In the genomic region with DNA sequence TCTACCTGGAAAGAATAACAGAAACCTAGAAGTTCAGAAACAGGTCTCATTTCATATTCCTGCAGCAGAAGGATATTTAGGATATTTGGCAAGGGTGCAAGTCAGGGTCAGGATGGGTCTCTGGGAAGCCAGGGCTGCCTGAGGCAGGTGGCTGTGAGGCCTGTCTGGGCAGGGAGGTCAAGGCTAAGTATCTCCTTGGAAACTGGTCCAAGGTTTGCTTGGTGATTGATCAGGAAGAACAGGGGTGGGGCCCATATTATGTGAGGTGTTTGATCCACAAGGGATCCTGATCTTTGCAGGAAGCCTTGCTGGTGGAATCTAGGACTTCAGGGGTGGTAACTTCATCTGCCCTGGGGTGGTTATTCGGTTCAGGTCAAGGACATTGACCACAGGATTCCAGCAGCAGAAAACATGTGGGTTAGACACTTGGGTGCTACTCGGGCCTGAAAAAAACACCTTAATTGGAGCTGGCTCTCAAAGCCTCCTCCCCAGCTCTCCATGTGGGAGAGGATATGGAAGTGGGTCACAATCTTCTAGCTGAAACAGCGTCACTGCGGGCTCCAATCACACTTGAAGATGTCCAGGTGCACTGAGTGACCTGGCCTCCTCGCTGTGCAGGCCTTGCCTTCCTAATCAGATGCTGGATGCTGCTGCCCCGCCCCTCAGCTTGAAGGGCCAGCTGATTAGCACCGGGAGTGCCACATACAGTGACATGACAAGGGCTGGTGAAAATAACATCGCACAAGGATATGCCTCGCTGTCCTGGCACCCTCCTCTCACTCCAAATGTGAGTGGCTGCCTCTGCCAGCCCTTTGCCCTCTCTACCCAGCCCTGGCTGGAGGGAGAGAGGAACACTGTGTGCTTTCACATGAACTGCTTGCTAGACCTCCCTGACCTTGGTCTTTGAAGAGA, we compare ENCODE assay signal across 9 cellular contexts. TPM values are rescaled to one million over a fixed set of nuclear protein-coding genes. Genes with fewer than 3 reads are reported as not detected.
DNase-seq lines count a peak whose midpoint lies in the region; ATAC-seq and TF ChIP-seq lines count a peak whose summit lies in the region.
"Had no signal": no experiment of that assay in that cellular context is flagged by ENCODE, and none has a peak within 500 bp of the region (broad histone marks: within the 10 kb centered on the region; RNA-seq: fewer than 3 reads in every experiment).

No MANE protein-coding gene starts in this region.

- peak; percentile 95 for DNase-seq in NCI-H510A treated with DMSO at 0.1 percent for 48 hours (lab: John Stamatoyannopoulos, UW)
- DNase-seq in coronary artery (ENCODE audit: low spot score) = no peak
- DNase-seq in lower lobe of right lung = peak; percentile 91
- DNase-seq in substantia nigra (lab: John Stamatoyannopoulos, UW) = peak in 6 of 49 donors; percentile 8 to 65 (median 34)
- DNase-seq in T-helper 9 cell = no peak
- no peak for DNase-seq in PC-3
- DNase-seq: MG63, PC-9 had no signal

- H3K9ac ChIP-seq in PC-3 (ENCODE audit: low read length) = no peak overlapping the region

- H3F3A ChIP-seq in PC-3 (ENCODE audit: low read length, unreplicated experiment) = no peaks in the 10 kb centered on the region

- no TSS peak for BruUV-seq in PC-3 (replicated peaks; lab: Mats Ljungman, UMichigan)

- CTCF ChIA-PET in PC-3 (lab: Charles Lee) = no interaction called here

- H3K4me1 ChIP-seq in lower lobe of right lung (peaks cover 34% of the 10 kb centered on the region), PC-3 (ENCODE audit: insufficient read depth, low read length) (peaks cover 12% of the 10 kb centered on the region)

- TF ChIP-seq CTCF in coronary artery (IDR thresholded peaks at IDR 0.05) (no peak), lower lobe of right lung (IDR thresholded peaks at IDR 0.05) (no peak), PC-3 (conservative IDR thresholded peaks at IDR 0.05; ENCODE audit: low read depth, low read length) (no peak)

- H3K4me2 ChIP-seq in PC-3 (ENCODE audit: low read length) = no peak overlapping the region
- H3K4me2 ChIP-seq: PC-9 had no signal

- H3K79me2 ChIP-seq in PC-3 (ENCODE audit: low read length) = peaks cover 55% of the 10 kb centered on the region

- peak overlapping the region; percentile 33 to 84 for H3K27ac ChIP-seq in coronary artery
- peak overlapping the region; percentile 88 for H3K27ac ChIP-seq in lower lobe of right lung
- peak overlapping the region; percentile 72 for H3K27ac ChIP-seq in substantia nigra (ENCODE audit: low read depth, low read length, poor library complexity, severe bottlenecking)
- H3K27ac ChIP-seq in PC-3 (ENCODE audit: low read length) = no peak overlapping the region
- H3K27ac ChIP-seq: PC-9 had no signal

- no peaks in the 10 kb centered on the region for H4K20me1 ChIP-seq in PC-3 (ENCODE audit: low read length)

- intact Hi-C loops in lower lobe of right lung (cut with DNase I) (no loop called here), PC-3 (cut with micrococcal nuclease) (no loop called here)

- POLR2A ChIA-PET in PC-3 (lab: Charles Lee; ENCODE audit: unreplicated experiment) = no interaction called here

- no peaks in the 10 kb centered on the region for H3K27me3 ChIP-seq in lower lobe of right lung (ENCODE audit: low read depth)
- no peaks in the 10 kb centered on the region for H3K27me3 ChIP-seq in PC-3 (ENCODE audit: low read length)
- H3K27me3 ChIP-seq: MG63 had no signal

- no peak overlapping the region for H3K4me3 ChIP-seq in coronary artery
- peak overlapping the region; percentile 51 for H3K4me3 ChIP-seq in lower lobe of right lung
- H3K4me3 ChIP-seq in PC-3 (ENCODE audit: low read length) = no peak overlapping the region
- H3K4me3 ChIP-seq: MG63, PC-9 had no signal

- H3K9me2 ChIP-seq in PC-3 (replicated peaks; ENCODE audit: low read length) = no peaks in the 10 kb centered on the region

- H3K36me3 ChIP-seq in lower lobe of right lung = peaks cover 4% of the 10 kb centered on the region
- H3K36me3 ChIP-seq in PC-3 (ENCODE audit: low read depth, low read length) = no peaks in the 10 kb centered on the region
- H3K36me3 ChIP-seq: MG63 had no signal

- no peak overlapping the region for H2AFZ ChIP-seq in PC-3 (ENCODE audit: low read length)
- H2AFZ ChIP-seq: PC-9 had no signal

- peak; percentile 78 to 83 for ATAC-seq in lower lobe of right lung
- no peak for ATAC-seq in GM18907 (IDR thresholded peaks at IDR 0.05; ENCODE audit: unreplicated experiment)
- ATAC-seq in PC-3 = no peak

- H3K9me3 ChIP-seq in lower lobe of right lung (no peaks in the 10 kb centered on the region), PC-3 (ENCODE audit: low read length) (no peaks in the 10 kb centered on the region)
- H3K9me3 ChIP-seq: MG63 had no signal

RNA-seq across cellular contexts. Expression of a gene that starts 8.7 kb away (rescaled TPM):
- total RNA-seq in lower lobe of right lung (35.0 TPM), PC-3 (2014; rRNA removed) (78.1 and 102 TPM in 2 replicates)

RNA-seq across cellular contexts. Expression of a gene that starts 41.8 kb away (rescaled TPM):
- 23.3 TPM for total RNA-seq in lower lobe of right lung
- 27.2 and 32.5 TPM in 2 replicates for total RNA-seq in PC-3 (2014; rRNA removed)

RNA-seq across cellular contexts. Expression of a gene that starts 41.9 kb away (rescaled TPM):
- 9.2 TPM for total RNA-seq in lower lobe of right lung
- 4.6 and 7.3 TPM in 2 replicates for total RNA-seq in PC-3 (2014; rRNA removed)

Comparison
In these comparisons a context has a peak if more than half of its experiments do, and no peak if none do; other contexts are left out.
1. DNase-seq: peak in NCI-H510A treated with DMSO at 0.1 percent for 48 hours (single experiment) and lower lobe of right lung (single experiment); none in coronary artery (single experiment), T-helper 9 cell (single experiment) and PC-3 (single experiment).
2. ATAC-seq: peak in lower lobe of right lung (2 of 2); none in GM18907 (single experiment) and PC-3 (single experiment).